ENCODE assay signal across 7 cellular contexts in the genomic region with DNA sequence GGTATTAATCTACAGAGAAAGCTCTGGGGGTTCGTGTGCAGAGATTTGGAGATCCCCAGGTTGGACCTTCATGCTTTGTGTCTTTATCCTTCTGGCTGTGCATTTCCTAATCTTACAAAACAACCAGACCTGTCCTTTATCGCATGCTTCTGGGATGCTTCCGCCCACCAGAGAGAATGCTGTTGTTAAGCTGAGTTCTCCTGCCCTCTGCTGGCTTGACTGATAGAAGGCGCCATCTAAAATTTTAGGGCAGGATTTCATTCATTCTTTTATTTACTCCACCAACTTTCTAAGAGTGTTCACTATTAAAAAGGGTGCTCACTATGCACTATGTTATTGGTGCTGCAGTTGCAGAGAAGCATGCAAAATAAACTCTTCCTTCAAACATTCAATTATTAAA. TPM values are rescaled to one million over a fixed set of nuclear protein-coding genes. Genes with fewer than 3 reads are reported as not detected.
A peak's percentile ranks its signal among the peaks of the same experiment; 100 is the strongest.
DNase-seq lines count a peak whose midpoint lies in the region; ATAC-seq, FAIRE-seq and TF ChIP-seq lines count a peak whose summit lies in the region.

No MANE protein-coding gene starts in this region.

- H3K9ac ChIP-seq in colonic mucosa (ENCODE audit: low read depth in 2 of 2, low read length in 2 of 2) (no peak overlapping the region), HepG2 (ENCODE audit: insufficient read depth, low read depth, low read length) (no peak overlapping the region)

- TF ChIP-seq POLR2A in HepG2 (IDR thresholded peaks at IDR 0.05; ENCODE audit: insufficient read depth in 1 of 2, low read depth in 2 of 2, low read length in 2 of 2) (no peak), suprapubic skin (IDR thresholded peaks at IDR 0.05) (no peak)

- FAIRE-seq in HepG2 (lab: Jason Lieb, UNC): peak; percentile 66

- in situ Hi-C loops in KBM-7 (cut with MboI; ENCODE audit: low pct_unique_long_range_greater_than_20kb, low sequenced_read_pairs): loop anchor here (10.0 to 25.0 kb wide), 2 partner anchors 354 to 467 kb away; no protein-coding TSS in a partner anchor
- in situ Hi-C loops in HepG2 (cut with HindIII; ENCODE audit: extremely low pct_ligation_motif_present, low pct_unique_long_range_greater_than_20kb): loop anchor here (5.0 kb wide), 2 partner anchors 62 to 362 kb away; no protein-coding TSS in a partner anchor

- CTCF ChIA-PET in HepG2 (lab: Yijun Ruan, JAX; ENCODE audit: low intra/inter-chr PET ratio, low total read pairs): interaction anchor here (0.9 to 3.6 kb wide), 7 partner anchors 36 to 459 kb away, joined by 3 to 71 read pairs (median 11); no protein-coding TSS in a partner anchor

- H3K27ac ChIP-seq in RWPE2 (ENCODE audit: poor library complexity, severe bottlenecking): no peak overlapping the region
- H3K27ac ChIP-seq in colonic mucosa: no peak overlapping the region
- no peak overlapping the region for H3K27ac ChIP-seq in HepG2 (ENCODE audit: extremely low read length, insufficient read depth, low read length)
- no peak overlapping the region for H3K27ac ChIP-seq in suprapubic skin

- no peaks in the 10 kb centered on the region for H4K20me1 ChIP-seq in HepG2 (ENCODE audit: insufficient read depth, low read length)

- no peak for TF ChIP-seq CTCF in RWPE2 (IDR thresholded peaks at IDR 0.05; ENCODE audit: poor library complexity, severe bottlenecking)
- peak; percentile 47 for TF ChIP-seq CTCF in colonic mucosa (IDR thresholded peaks at IDR 0.05)
- TF ChIP-seq CTCF in HepG2 (CRISPR knock-in tag; IDR thresholded peaks at IDR 0.05): peak; percentile 69
- peak; percentile 35 for TF ChIP-seq CTCF in suprapubic skin (IDR thresholded peaks at IDR 0.05)

- ATAC-seq in RWPE2 (ENCODE audit: low read depth): peak; percentile 55; the same call in 1 of the 3 replicates
- ATAC-seq in HepG2: peak; percentile 82

- H2AFZ ChIP-seq in HepG2 (ENCODE audit: low read length): no peak overlapping the region

- peak; percentile 55 for TF ChIP-seq RAD21 in HepG2 (CRISPR knock-in tag; IDR thresholded peaks at IDR 0.05)

- no peaks in the 10 kb centered on the region for H3K4me1 ChIP-seq in RWPE2 (ENCODE audit: insufficient read depth, poor library complexity, severe bottlenecking)
- no peaks in the 10 kb centered on the region for H3K4me1 ChIP-seq in colonic mucosa
- H3K4me1 ChIP-seq in HepG2 (ENCODE audit: insufficient read depth, low read length): peaks cover 8% of the 10 kb centered on the region
- H3K4me1 ChIP-seq in suprapubic skin: no peaks in the 10 kb centered on the region

- intact Hi-C loops in colonic mucosa (cut with DNase I) (loop anchor here (1.0 to 5.0 kb wide), 3 partner anchors 62 to 460 kb away; no protein-coding TSS in a partner anchor), HepG2 (cut with micrococcal nuclease; ENCODE audit: unreplicated experiment) (loop anchor here (1.0 to 2.0 kb wide), 5 partner anchors 35 to 459 kb away; no protein-coding TSS in a partner anchor)

- DNase-seq in GM04504 (ENCODE audit: low read depth) (peak; percentile 50), KBM-7 (peak; percentile 64), RWPE2 (ENCODE audit: low spot score) (no peak), colonic mucosa (peak; percentile 32), HepG2 (ENCODE audit: low spot score) (peak; percentile 41), suprapubic skin (ENCODE audit: low spot score in 2 of 2) (no peak), GM19238 (ENCODE audit: insufficient read length, low spot score) (no peak)

- H3K4me3 ChIP-seq in RWPE2 (ENCODE audit: severe bottlenecking) (no peak overlapping the region), colonic mucosa (no peak overlapping the region), HepG2 (replicated peaks in 1 of 3; ENCODE audit: insufficient read depth in 1 of 3, low read depth in 2 of 3, low read length in 3 of 3) (no peak overlapping the region), suprapubic skin (no peak overlapping the region)

- no peak for TF ChIP-seq EP300 in HepG2 (IDR thresholded peaks at IDR 0.05; ENCODE audit: low read depth in 2 of 2, low read length in 2 of 2)
- no peak for TF ChIP-seq EP300 in HepG2 (CRISPR knock-in tag; IDR thresholded peaks at IDR 0.05; ENCODE audit: borderline replicate concordance)
- no peak for TF ChIP-seq EP300 in suprapubic skin (IDR thresholded peaks at IDR 0.05)

- H3K27me3 ChIP-seq in RWPE2 (ENCODE audit: insufficient read depth, poor library complexity, severe bottlenecking): peaks cover 1% of the 10 kb centered on the region
- H3K27me3 ChIP-seq in colonic mucosa: no peaks in the 10 kb centered on the region
- H3K27me3 ChIP-seq in HepG2 (ENCODE audit: control insufficient read depth in 1 of 2, insufficient read depth in 2 of 2, low read length in 2 of 2): no peaks in the 10 kb centered on the region
- peaks cover 14% of the 10 kb centered on the region for H3K27me3 ChIP-seq in suprapubic skin

- no peaks in the 10 kb centered on the region for H3K79me2 ChIP-seq in HepG2 (ENCODE audit: insufficient read depth, low read length)

- 0% methylated on average over 4 of the region's 4 CpGs for WGBS in HepG2 (ENCODE audit: low lambda C conversion rate)
- 14% methylated on average over 4 of the region's 4 CpGs for WGBS in suprapubic skin

- H3K9me3 ChIP-seq in RWPE2 (ENCODE audit: severe bottlenecking): no peaks in the 10 kb centered on the region
- H3K9me3 ChIP-seq in colonic mucosa: no peaks in the 10 kb centered on the region
- no peaks in the 10 kb centered on the region for H3K9me3 ChIP-seq in HepG2 (ENCODE audit: low read length)
- H3K9me3 ChIP-seq in suprapubic skin: no peaks in the 10 kb centered on the region

- BruUV-seq in HepG2 (replicated peaks; lab: Mats Ljungman, UMichigan): no TSS peak

- H3K36me3 ChIP-seq in RWPE2 (ENCODE audit: low read depth): no peaks in the 10 kb centered on the region
- no peaks in the 10 kb centered on the region for H3K36me3 ChIP-seq in colonic mucosa
- no peaks in the 10 kb centered on the region for H3K36me3 ChIP-seq in HepG2 (replicated peaks in 1 of 2; ENCODE audit: control insufficient read depth in 1 of 2, insufficient read depth in 2 of 2, low read length in 2 of 2)
- H3K36me3 ChIP-seq in suprapubic skin: no peaks in the 10 kb centered on the region

- no peak overlapping the region for H3K4me2 ChIP-seq in HepG2 (ENCODE audit: low read depth, low read length)

- POLR2A ChIA-PET in HepG2 (lab: Yijun Ruan, JAX): interaction anchor here (1.1 kb wide), 1 partner anchor 459 kb away, joined by 8 read pairs; no protein-coding TSS in a partner anchor

TF ChIP-seq in HepG2, 621 proteins besides CTCF, POLR2A, EP300 and RAD21 (continues in another document):
- no peak for TF ChIP-seq ZNF546 (CRISPR knock-in tag; conservative IDR thresholded peaks at IDR 0.05)
- TF ChIP-seq STAG1 (CRISPR knock-in tag; IDR thresholded peaks at IDR 0.05): peak; percentile 80
- TF ChIP-seq BORCS8-MEF2B (CRISPR knock-in tag; IDR thresholded peaks at IDR 0.05): no peak
- no peak for TF ChIP-seq ZNF563 (CRISPR knock-in tag; IDR thresholded peaks at IDR 0.05)

RNA-seq across cellular contexts. Expression of gene SST, which starts 8.7 kb away (rescaled TPM):
- 10 to 100 TPM; 31.6 to 78.4 TPM for total RNA-seq in colonic mucosa
- not detected in 2 replicates for total RNA-seq in HepG2 (2016; rRNA removed; fragmentation: Illumina TruSeq; extraction: Trizol)
- not detected in 2 replicates for total RNA-seq in HepG2 (2016; cell fraction: cytosol; rRNA removed; fragmentation: Illumina TruSeq; extraction: Trizol; ENCODE audit: low read depth)
- total RNA-seq in HepG2 (2016; cell fraction: insoluble cytoplasmic fraction; rRNA removed; fragmentation: Illumina TruSeq; extraction: Trizol): not detected in 2 replicates
- not detected in 2 replicates for total RNA-seq in HepG2 (2016; cell fraction: membrane; rRNA removed; fragmentation: Illumina TruSeq; extraction: Trizol)
- total RNA-seq in HepG2 (2016; cell fraction: nucleus; rRNA removed; fragmentation: Illumina TruSeq; extraction: Trizol): not detected in 2 replicates
- polyA plus RNA-seq in HepG2 (2011; rRNA removed): not detected in 2 replicates
- not detected in 2 replicates for polyA plus RNA-seq in HepG2 (2011; cell fraction: cytosol; rRNA removed)
- not detected in 2 replicates for polyA plus RNA-seq in HepG2 (2011; cell fraction: nucleus; rRNA removed)
- not detected in 2 replicates for polyA plus RNA-seq in HepG2 (2012)
- polyA plus RNA-seq in HepG2 (2016; cell fraction: cytosol; fragmentation: Illumina TruSeq; extraction: Trizol; ENCODE audit: low read depth): not detected in 2 replicates
- polyA plus RNA-seq in HepG2 (2016; cell fraction: insoluble cytoplasmic fraction; fragmentation: Illumina TruSeq; extraction: Trizol; ENCODE audit: low read depth): not detected in 2 replicates
- polyA plus RNA-seq in HepG2 (2016; cell fraction: membrane; fragmentation: Illumina TruSeq; extraction: Trizol; ENCODE audit: low read depth): not detected in 2 replicates
- not detected in 2 replicates for polyA plus RNA-seq in HepG2 (2016; cell fraction: nucleus; fragmentation: Illumina TruSeq; extraction: Trizol; ENCODE audit: insufficient read depth, low read depth)
- polyA minus RNA-seq in HepG2 (2011; rRNA and poly(A)+ RNA removed; ENCODE audit: low replicate concordance): not detected in 2 replicates
- not detected in 2 replicates for polyA minus RNA-seq in HepG2 (2011; cell fraction: cytosol; rRNA and poly(A)+ RNA removed)
- not detected in 2 replicates for polyA minus RNA-seq in HepG2 (2011; cell fraction: nucleus; rRNA and poly(A)+ RNA removed)
- total RNA-seq in suprapubic skin: 1 to 10 TPM in 1 of 4 donors, not detected in 3; 4.8 TPM

RNA-seq across cellular contexts. Expression of gene RTP2, which starts 23.5 kb away (rescaled TPM):
- not detected for total RNA-seq in colonic mucosa
- not detected in 2 replicates for total RNA-seq in HepG2 (2016; rRNA removed; fragmentation: Illumina TruSeq; extraction: Trizol)
- total RNA-seq in HepG2 (2016; cell fraction: cytosol; rRNA removed; fragmentation: Illumina TruSeq; extraction: Trizol; ENCODE audit: low read depth): not detected in 2 replicates
- not detected in 2 replicates for total RNA-seq in HepG2 (2016; cell fraction: insoluble cytoplasmic fraction; rRNA removed; fragmentation: Illumina TruSeq; extraction: Trizol)
- not detected in 2 replicates for total RNA-seq in HepG2 (2016; cell fraction: membrane; rRNA removed; fragmentation: Illumina TruSeq; extraction: Trizol)
- total RNA-seq in HepG2 (2016; cell fraction: nucleus; rRNA removed; fragmentation: Illumina TruSeq; extraction: Trizol): not detected in 2 replicates
- polyA plus RNA-seq in HepG2 (2011; rRNA removed): not detected in 2 replicates
- polyA plus RNA-seq in HepG2 (2011; cell fraction: cytosol; rRNA removed): not detected in 2 replicates
- not detected in 2 replicates for polyA plus RNA-seq in HepG2 (2011; cell fraction: nucleus; rRNA removed)
- not detected in 2 replicates for polyA plus RNA-seq in HepG2 (2012)
- polyA plus RNA-seq in HepG2 (2016; cell fraction: cytosol; fragmentation: Illumina TruSeq; extraction: Trizol; ENCODE audit: low read depth): not detected in 2 replicates
- not detected in 2 replicates for polyA plus RNA-seq in HepG2 (2016; cell fraction: insoluble cytoplasmic fraction; fragmentation: Illumina TruSeq; extraction: Trizol; ENCODE audit: low read depth)
- polyA plus RNA-seq in HepG2 (2016; cell fraction: membrane; fragmentation: Illumina TruSeq; extraction: Trizol; ENCODE audit: low read depth): not detected in 2 replicates
- polyA plus RNA-seq in HepG2 (2016; cell fraction: nucleus; fragmentation: Illumina TruSeq; extraction: Trizol; ENCODE audit: insufficient read depth, low read depth): not detected in 2 replicates
- polyA minus RNA-seq in HepG2 (2011; rRNA and poly(A)+ RNA removed; ENCODE audit: low replicate concordance): 0.19 TPM in 1 of 2 replicates, not detected in the other
- not detected in 2 replicates for polyA minus RNA-seq in HepG2 (2011; cell fraction: cytosol; rRNA and poly(A)+ RNA removed)
- not detected in 2 replicates for polyA minus RNA-seq in HepG2 (2011; cell fraction: nucleus; rRNA and poly(A)+ RNA removed)
- not detected for total RNA-seq in suprapubic skin

Comparison
In these comparisons a context has a peak if more than half of its experiments do, and no peak if none do; other contexts are left out.
1. DNase-seq: peak in GM04504 (single experiment), KBM-7 (single experiment), colonic mucosa (single experiment) and HepG2 (single experiment); none in RWPE2 (single experiment), suprapubic skin (0 of 2) and GM19238 (single experiment).
2. RNA of gene SST, which starts 8.7 kb away (total RNA-seq): 31.6 to 78.4 TPM in colonic mucosa; not detected in HepG2 and 4.8 TPM in suprapubic skin; every median in the first group is over 4 times any median in the second.